ENCODE assay signal across 11 cellular contexts in genomic region chr7:25029075-25029474, GRCh38. TPM values are rescaled to one million over a fixed set of nuclear protein-coding genes. Genes with fewer than 3 reads are reported as not detected.
A peak's percentile ranks its signal among the peaks of the same experiment; 100 is the strongest.
DNase-seq lines count a peak whose midpoint lies in the region; ATAC-seq and TF ChIP-seq lines count a peak whose summit lies in the region.
"Had no signal": no experiment of that assay in that cellular context is flagged by ENCODE, and none has a peak within 500 bp of the region (broad histone marks: within the 10 kb centered on the region; RNA-seq: fewer than 3 reads in every experiment).

No MANE protein-coding gene starts in this region.

- H3K36me3 ChIP-seq in Caco-2 (ENCODE audit: control insufficient read depth, insufficient read depth, low read length) (no peaks in the 10 kb centered on the region), mucosa of descending colon (ENCODE audit: low read depth) (no peaks in the 10 kb centered on the region)

- no TSS peak for BruUV-seq in Caco-2 (replicated peaks; lab: Mats Ljungman, UMichigan)

- H3K4me1 ChIP-seq in Caco-2 (peaks cover 57% of the 10 kb centered on the region), mucosa of descending colon (ENCODE audit: low read depth) (no peaks in the 10 kb centered on the region)

- peak overlapping the region; percentile 92 for H3K27ac Mint-ChIP-seq in Caco-2 (ENCODE audit: unreplicated experiment)
- peak overlapping the region; percentile 92 for H3K27ac Mint-ChIP-seq in activated naive CD8-positive, alpha-beta T cell treated with anti-CD3 and anti-CD28 coated beads for 36 hours

- H3K36me3 Mint-ChIP-seq in Caco-2 (ENCODE audit: insufficient read depth, unreplicated experiment), result peaks cover 6% of the 10 kb centered on the region
- H3K36me3 Mint-ChIP-seq in activated naive CD8-positive, alpha-beta T cell treated with anti-CD3 and anti-CD28 coated beads for 36 hours, result peaks cover 2% of the 10 kb centered on the region

- peak overlapping the region; percentile 54 for H3K4me3 Mint-ChIP-seq in Caco-2 (ENCODE audit: unreplicated experiment)
- no peak overlapping the region for H3K4me3 Mint-ChIP-seq in activated naive CD8-positive, alpha-beta T cell treated with anti-CD3 and anti-CD28 coated beads for 36 hours

- H3K9me3 Mint-ChIP-seq in Caco-2 (ENCODE audit: unreplicated experiment), result no peaks in the 10 kb centered on the region
- H3K9me3 Mint-ChIP-seq in activated naive CD8-positive, alpha-beta T cell treated with anti-CD3 and anti-CD28 coated beads for 36 hours, result no peaks in the 10 kb centered on the region

- H3K4me3 ChIP-seq in Caco-2 (ENCODE audit: low read depth, low read length) (no peak overlapping the region), mucosa of descending colon (no peak overlapping the region)
- H3K4me3 ChIP-seq: lung had no signal

- CTCF ChIA-PET in Caco-2 (lab: Charles Lee), result no interaction called here

- no peaks in the 10 kb centered on the region for H3K27me3 ChIP-seq in Caco-2 (replicated peaks; ENCODE audit: control insufficient read depth, insufficient read depth, low read length)

- peak; percentile 22 for ATAC-seq in mucosa of descending colon
- no peak for ATAC-seq in GM21786 (IDR thresholded peaks at IDR 0.05; ENCODE audit: unreplicated experiment)
- no peak for ATAC-seq in HG03521 (IDR thresholded peaks at IDR 0.05; ENCODE audit: unreplicated experiment)

- DNase-seq in Caco-2 (peak in 1 of 2 experiments; percentile 38), NCI-H146 treated with DMSO at 0.1 percent for 48 hours (lab: John Stamatoyannopoulos, UW; ENCODE audit: unreplicated experiment) (peak; percentile 68), mucosa of descending colon (no peak), NCI-H2227 treated with DMSO at 0.1 percent for 48 hours (lab: John Stamatoyannopoulos, UW) (no peak), NCI-H524 (lab: John Stamatoyannopoulos, UW) (no peak)
- peak; percentile 21 for DNase-seq in activated naive CD8-positive, alpha-beta T cell treated with anti-CD3 and anti-CD28 coated beads for 36 hours
- DNase-seq: activated CD8-positive, alpha-beta memory T cell treated with anti-CD3 and anti-CD28 coated beads, Interleukin-2, amount 50 U/mL, for 4 hours; NCI-H526 had no signal

- no peak for TF ChIP-seq CTCF in Caco-2 (IDR thresholded peaks at IDR 0.05; ENCODE audit: insufficient read depth in 1 of 2, low read depth in 1 of 2, low read length in 1 of 2, severe bottlenecking in 1 of 2, unreplicated experiment in 1 of 2)
- no peak for TF ChIP-seq CTCF in mucosa of descending colon (IDR thresholded peaks at IDR 0.05)

- no peaks in the 10 kb centered on the region for H3K27me3 Mint-ChIP-seq in Caco-2 (ENCODE audit: insufficient read depth, unreplicated experiment)
- no peaks in the 10 kb centered on the region for H3K27me3 Mint-ChIP-seq in activated naive CD8-positive, alpha-beta T cell treated with anti-CD3 and anti-CD28 coated beads for 36 hours

- peaks cover 67% of the 10 kb centered on the region for H3K4me1 Mint-ChIP-seq in Caco-2 (ENCODE audit: low read depth, unreplicated experiment)
- H3K4me1 Mint-ChIP-seq in activated naive CD8-positive, alpha-beta T cell treated with anti-CD3 and anti-CD28 coated beads for 36 hours, result peaks cover 37% of the 10 kb centered on the region

- POLR2A ChIA-PET in Caco-2 (lab: Charles Lee), result interaction anchor here (1.2 kb wide), 1 partner anchor 95 kb away, joined by 3 read pairs; no protein-coding TSS in a partner anchor

- H3K9me3 ChIP-seq in Caco-2 (no peaks in the 10 kb centered on the region; the same call in 1 of the 2 replicates), mucosa of descending colon (no peaks in the 10 kb centered on the region)

- intact Hi-C loops in Caco-2 (cut with micrococcal nuclease; ENCODE audit: unreplicated experiment) (no loop called here), mucosa of descending colon (cut with DNase I, micrococcal nuclease) (no loop called here)

RNA-seq across cellular contexts. Expression of gene OSBPL3, which starts 49.1 kb away (rescaled TPM):
- total RNA-seq in Caco-2 (2022) (43.9 and 45.1 TPM in 2 replicates), mucosa of descending colon (10 to 100 TPM in 2 of 3 donors, 1 to 10 TPM in 1; 9.0 to 15.4 (median 10.6) TPM)
- total RNA-seq in activated naive CD8-positive, alpha-beta T cell treated with anti-CD3 and anti-CD28 coated beads for 36 hours, result 10 to 100 TPM; 40.8 to 44.1 TPM

Comparison
In these comparisons a context has a peak if more than half of its experiments do, and no peak if none do; other contexts are left out.
1. DNase-seq: peak in NCI-H146 treated with DMSO at 0.1 percent for 48 hours (single experiment) and activated naive CD8-positive, alpha-beta T cell treated with anti-CD3 and anti-CD28 coated beads for 36 hours (single experiment); none in mucosa of descending colon (0 of 3), NCI-H2227 treated with DMSO at 0.1 percent for 48 hours (single experiment) and NCI-H524 (0 of 2).